ENCODE assay signal across 19 cellular contexts in the genomic region with DNA sequence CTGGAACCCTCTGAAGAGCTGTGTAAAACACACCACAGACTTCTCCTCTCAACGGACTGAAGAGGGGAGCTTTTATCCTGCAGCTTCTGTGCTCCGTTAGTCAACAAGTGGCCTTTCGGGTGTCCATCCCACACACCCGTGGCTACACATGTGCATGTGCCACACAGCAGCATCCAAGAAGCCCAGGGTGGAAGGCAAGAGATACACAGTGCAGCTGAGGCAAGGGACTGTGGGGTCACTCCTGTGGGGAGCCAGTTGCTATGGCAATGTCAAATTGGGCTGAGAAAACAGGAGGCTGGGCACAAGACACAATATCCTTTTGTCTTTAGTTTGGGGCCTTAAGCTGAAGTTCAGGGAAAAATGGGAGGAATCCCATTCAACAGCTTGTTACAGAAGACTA. TPM values are rescaled to one million over a fixed set of nuclear protein-coding genes. Genes with fewer than 3 reads are reported as not detected.
DNase-seq lines count a peak whose midpoint lies in the region; ATAC-seq and TF ChIP-seq lines count a peak whose summit lies in the region.
"Had no signal": no experiment of that assay in that cellular context is flagged by ENCODE, and none has a peak within 500 bp of the region (broad histone marks: within the 10 kb centered on the region; RNA-seq: fewer than 3 reads in every experiment).

No MANE protein-coding gene starts in this region.

- H3K27ac ChIP-seq in neuronal stem cell (replicated peaks; ENCODE audit: low read length) (peak overlapping the region; percentile 17), upper lobe of right lung (no peak overlapping the region)
- H3K27ac ChIP-seq: 22Rv1, HL-60 had no signal

- no peak overlapping the region for H2BK5ac ChIP-seq in neuronal stem cell (ENCODE audit: low read length)

- H3K27me3 ChIP-seq in neuronal stem cell (ENCODE audit: control insufficient read depth in 3 of 3, insufficient read depth in 3 of 3, low read depth in 1 of 3, low read length in 3 of 3) (no peaks in the 10 kb centered on the region), upper lobe of right lung (no peaks in the 10 kb centered on the region)

- no peak overlapping the region for H4K8ac ChIP-seq in neuronal stem cell (ENCODE audit: low read depth, low read length)

- no peak overlapping the region for H3K4me3 Mint-ChIP-seq in activated CD4-positive, alpha-beta T cell treated with anti-CD3 and anti-CD28 coated beads, Interleukin-2, amount 10 ng/mL, durations not matched to agents 24 days and 14 days
- H3K4me3 Mint-ChIP-seq in WTC11: no peak overlapping the region
- H3K4me3 Mint-ChIP-seq: CD14-positive monocyte; CD8-positive, alpha-beta T cell had no signal

- H3K4me1 ChIP-seq in neuronal stem cell (ENCODE audit: control insufficient read depth in 2 of 2, insufficient read depth in 1 of 2, low read depth in 1 of 2, low read length in 2 of 2) (peaks cover 6 to 8% of the 10 kb centered on the region in 2 donors), upper lobe of right lung (no peaks in the 10 kb centered on the region)

- TF ChIP-seq CTCF in WTC11 (IDR thresholded peaks at IDR 0.05): no peak
- no peak for TF ChIP-seq CTCF in upper lobe of right lung (IDR thresholded peaks at IDR 0.05)

- no peak overlapping the region for H3K27ac Mint-ChIP-seq in activated CD4-positive, alpha-beta T cell treated with anti-CD3 and anti-CD28 coated beads, Interleukin-2, amount 10 ng/mL, durations not matched to agents 24 days and 14 days
- no peak overlapping the region for H3K27ac Mint-ChIP-seq in WTC11
- H3K27ac Mint-ChIP-seq: CD14-positive monocyte; CD8-positive, alpha-beta T cell had no signal

- CTCF ChIA-PET in WTC11 (lab: Charles Lee): interaction anchor here (0.6 to 3.5 kb wide), 14 partner anchors 13 to 218 kb away, joined by 3 to 45 read pairs (median 4); no protein-coding TSS in a partner anchor

- H2BK12ac ChIP-seq in neuronal stem cell (ENCODE audit: low read length): no peak overlapping the region

- H3K9ac ChIP-seq in neuronal stem cell (ENCODE audit: low read depth, low read length, poor library complexity): no peak overlapping the region

- H2BK15ac ChIP-seq in neuronal stem cell (ENCODE audit: low read length): no peak overlapping the region

- H3K9me3 ChIP-seq in neuronal stem cell (replicated peaks in 1 of 2; ENCODE audit: control insufficient read depth in 2 of 2, insufficient read depth in 1 of 2, low read depth in 1 of 2, low read length in 2 of 2) (no peaks in the 10 kb centered on the region), upper lobe of right lung (no peaks in the 10 kb centered on the region)

- H3K4ac ChIP-seq in neuronal stem cell (ENCODE audit: low read length): no peak overlapping the region

- H3K36me3 ChIP-seq in neuronal stem cell (replicated peaks in 1 of 2; ENCODE audit: control insufficient read depth in 2 of 2, insufficient read depth in 2 of 2, low read length in 2 of 2): peaks cover 5 to 14% of the 10 kb centered on the region in 2 donors
- H3K36me3 ChIP-seq in upper lobe of right lung: no peaks in the 10 kb centered on the region

- H3K27me3 Mint-ChIP-seq in activated CD4-positive, alpha-beta T cell treated with anti-CD3 and anti-CD28 coated beads, Interleukin-2, amount 10 ng/mL, durations not matched to agents 24 days and 14 days: no peaks in the 10 kb centered on the region
- no peaks in the 10 kb centered on the region for H3K27me3 Mint-ChIP-seq in WTC11 (ENCODE audit: low read depth)

- peaks cover 10% of the 10 kb centered on the region for H3K36me3 Mint-ChIP-seq in activated CD4-positive, alpha-beta T cell treated with anti-CD3 and anti-CD28 coated beads, Interleukin-2, amount 10 ng/mL, durations not matched to agents 24 days and 14 days (ENCODE audit: low read depth)
- H3K36me3 Mint-ChIP-seq in WTC11: no peaks in the 10 kb centered on the region
- H3K36me3 Mint-ChIP-seq: CD8-positive, alpha-beta T cell had no signal

- no peak overlapping the region for H2BK120ac ChIP-seq in neuronal stem cell (ENCODE audit: low read depth, low read length)

- H3K79me1 ChIP-seq in neuronal stem cell (ENCODE audit: low read depth, low read length): no peaks in the 10 kb centered on the region

- peaks cover 30% of the 10 kb centered on the region for H3K4me1 Mint-ChIP-seq in activated CD4-positive, alpha-beta T cell treated with anti-CD3 and anti-CD28 coated beads, Interleukin-2, amount 10 ng/mL, durations not matched to agents 24 days and 14 days
- peaks cover 5% of the 10 kb centered on the region for H3K4me1 Mint-ChIP-seq in WTC11

- H3K9me3 Mint-ChIP-seq in activated CD4-positive, alpha-beta T cell treated with anti-CD3 and anti-CD28 coated beads, Interleukin-2, amount 10 ng/mL, durations not matched to agents 24 days and 14 days: no peaks in the 10 kb centered on the region
- H3K9me3 Mint-ChIP-seq in WTC11: no peaks in the 10 kb centered on the region
- H3K9me3 Mint-ChIP-seq: CD14-positive monocyte; CD8-positive, alpha-beta T cell had no signal

- peak; percentile 59 for DNase-seq in activated CD4-positive, alpha-beta T cell treated with anti-CD3 and anti-CD28 coated beads, Interleukin-2, amount 10 ng/mL, durations not matched to agents 24 days and 14 days
- no peak for DNase-seq in activated CD4-positive, alpha-beta T cell treated with anti-CD3 and anti-CD28 coated beads for 1 hour
- no peak for DNase-seq in WTC11 (ENCODE audit: low spot score)
- no peak for DNase-seq in neuronal stem cell (ENCODE audit: low spot score)
- no peak for DNase-seq in upper lobe of right lung
- no peak for DNase-seq in NCI-H1694 (lab: John Stamatoyannopoulos, UW)
- no peak for DNase-seq in effector CD8-positive, alpha-beta T cell (lab: John Stamatoyannopoulos, UW)
- no peak for DNase-seq in SKM-1 (lab: John Stamatoyannopoulos, UW; ENCODE audit: unreplicated experiment)
- DNase-seq: CD8-positive, alpha-beta T cell; COR-L47; DMS153; DND-41; GDM1 had no signal

- H3K18ac ChIP-seq in neuronal stem cell (ENCODE audit: low read length): no peak overlapping the region

- H3K23ac ChIP-seq in neuronal stem cell (ENCODE audit: low read depth, low read length, poor library complexity): no peak overlapping the region

- ATAC-seq in WTC11 (peak; percentile 33; the same call in 1 of the 2 replicates), upper lobe of right lung (peak; percentile 24)
- ATAC-seq: CD8-positive, alpha-beta T cell; HCT116 had no signal

- WGBS in neuronal stem cell (ENCODE audit: extremely low coverage in 2 of 2, insufficient read length in 2 of 2, insufficient replicate concordance in 1 of 2), 2 donors: no CpG with 5 or more reads among the region's 4 CpGs

- intact Hi-C loops in activated CD4-positive, alpha-beta T cell treated with anti-CD3 and anti-CD28 coated beads, Interleukin-2, amount 10 ng/mL, durations not matched to agents 24 days and 14 days (cut with micrococcal nuclease): loop anchor here (10.0 kb wide), 1 partner anchor 454 kb away; a partner anchor contains a TSS
- intact Hi-C loops in upper lobe of right lung (cut with DNase I): loop anchor here (5.0 kb wide), 1 partner anchor 181 kb away; no protein-coding TSS in a partner anchor

- H3K14ac ChIP-seq in neuronal stem cell (ENCODE audit: low read length): no peak overlapping the region

- POLR2A ChIA-PET in WTC11 (lab: Charles Lee): interaction anchor here (1.1 kb wide), 1 partner anchor 146 kb away, joined by 3 read pairs; no protein-coding TSS in a partner anchor

- H3K4me3 ChIP-seq in neuronal stem cell (ENCODE audit: low read length in 2 of 2) (no peak overlapping the region), upper lobe of right lung (no peak overlapping the region)

- no peak overlapping the region for H3K4me2 ChIP-seq in neuronal stem cell (ENCODE audit: insufficient read depth, low read length, poor library complexity, severe bottlenecking)

- H2AK5ac ChIP-seq in neuronal stem cell (ENCODE audit: low read depth, low read length): no peak overlapping the region

- no peak overlapping the region for H2AFZ ChIP-seq in neuronal stem cell (ENCODE audit: low read length)

- no peak overlapping the region for H4K91ac ChIP-seq in neuronal stem cell (ENCODE audit: low read depth, low read length, poor library complexity)

TF ChIP-seq in WTC11, 78 proteins besides CTCF, POLR2A, EP300 and RAD21:
- TF ChIP-seq SP1 (CRISPR knock-in tag; conservative IDR thresholded peaks at IDR 0.05): no peak

RNA-seq across cellular contexts. Expression of a gene that starts 28.7 kb away (rescaled TPM):
- 35.1 and 40.3 TPM in 2 replicates for total RNA-seq in activated CD4-positive, alpha-beta T cell treated with anti-CD3 and anti-CD28 coated beads, Interleukin-2, amount 10 ng/mL, durations not matched to agents 24 days and 14 days
- total RNA-seq in WTC11 (2021): 85.4 to 100 TPM (median 97.4 TPM) in 3 replicates
- polyA plus RNA-seq in neuronal stem cell (2013, experiment 1 of 2): 45.2 TPM
- 45.1 TPM for polyA plus RNA-seq in neuronal stem cell (2013, experiment 2 of 2)
- total RNA-seq in upper lobe of right lung: 42.8 TPM

RNA-seq across cellular contexts. Expression of a gene that starts 36.5 kb away (rescaled TPM):
- 0.14 TPM in 1 of 2 replicates, not detected in the other for total RNA-seq in activated CD4-positive, alpha-beta T cell treated with anti-CD3 and anti-CD28 coated beads, Interleukin-2, amount 10 ng/mL, durations not matched to agents 24 days and 14 days
- total RNA-seq in WTC11 (2021): 0.15 to 0.25 TPM in 2 of 3 replicates, not detected in the other
- polyA plus RNA-seq in neuronal stem cell (2013, experiment 1 of 2): not detected
- polyA plus RNA-seq in neuronal stem cell (2013, experiment 2 of 2): not detected
- total RNA-seq in upper lobe of right lung: not detected
- total RNA-seq: CD8-positive, alpha-beta T cell had no signal
- polyA plus RNA-seq: BJ, CD14-positive monocyte had no signal

RNA-seq across cellular contexts. Expression of a gene that starts 58.3 kb away (rescaled TPM):
- total RNA-seq in activated CD4-positive, alpha-beta T cell treated with anti-CD3 and anti-CD28 coated beads, Interleukin-2, amount 10 ng/mL, durations not matched to agents 24 days and 14 days: not detected in 2 replicates
- 0.23 TPM in 1 of 3 replicates, not detected in the others for total RNA-seq in WTC11 (2021)
- not detected for polyA plus RNA-seq in neuronal stem cell (2013, experiment 1 of 2)
- not detected for polyA plus RNA-seq in neuronal stem cell (2013, experiment 2 of 2)
- total RNA-seq in upper lobe of right lung: not detected
- total RNA-seq: A673; CD8-positive, alpha-beta T cell had no signal
- polyA plus RNA-seq: BJ, CD14-positive monocyte had no signal
